1 cellular context compared by ENCODE assay signal in the genomic region with DNA sequence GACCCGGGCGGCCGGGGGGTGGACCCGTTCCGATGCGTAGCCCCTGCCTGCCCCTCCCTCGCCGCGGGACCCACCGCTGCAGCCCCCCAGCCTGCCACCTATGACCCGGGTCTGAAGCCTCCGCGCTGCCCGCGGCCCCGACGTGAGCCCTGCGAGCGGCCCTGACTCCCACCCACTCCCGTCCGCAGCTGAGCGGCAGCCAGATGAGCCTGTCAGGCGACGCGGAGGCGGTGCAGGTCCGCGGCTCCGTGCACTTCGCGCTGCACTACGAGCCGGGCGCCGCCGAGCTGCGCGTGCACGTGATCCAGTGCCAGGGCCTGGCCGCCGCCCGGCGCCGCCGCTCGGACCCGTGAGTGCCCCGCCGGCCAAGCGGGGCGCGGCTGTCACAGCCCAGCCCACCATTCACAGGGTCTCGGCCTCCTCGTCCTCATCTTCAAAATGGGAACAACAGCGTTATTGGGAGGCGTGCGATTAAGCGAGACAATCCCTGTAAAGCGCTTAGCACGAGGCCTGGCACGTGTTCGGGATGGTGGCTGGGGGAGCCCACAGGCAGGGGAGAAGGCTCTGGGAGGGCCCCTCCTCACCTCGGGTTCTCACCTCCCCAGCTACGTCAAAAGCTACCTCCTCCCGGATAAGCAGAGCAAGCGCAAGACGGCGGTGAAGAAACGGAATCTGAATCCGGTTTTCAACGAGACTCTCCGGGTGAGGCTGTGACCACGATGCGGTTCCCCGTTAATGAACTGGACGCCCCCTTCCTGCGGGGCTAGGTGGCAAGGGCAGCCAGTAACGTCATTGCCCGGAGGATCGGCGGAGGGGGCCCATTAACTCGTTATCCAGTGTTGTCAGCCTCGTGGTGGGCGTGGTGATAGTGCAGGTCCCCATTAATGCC.
TF ChIP-seq lines count a peak whose summit lies in the region.

No MANE protein-coding gene starts in this region.

TF ChIP-seq in SK-N-SH treated with all-trans-retinoic acid at 6 μM for 48 hours, 23 proteins besides CTCF, POLR2A, EP300 and RAD21 (continued from another document):
- TF ChIP-seq, protein P1, sequence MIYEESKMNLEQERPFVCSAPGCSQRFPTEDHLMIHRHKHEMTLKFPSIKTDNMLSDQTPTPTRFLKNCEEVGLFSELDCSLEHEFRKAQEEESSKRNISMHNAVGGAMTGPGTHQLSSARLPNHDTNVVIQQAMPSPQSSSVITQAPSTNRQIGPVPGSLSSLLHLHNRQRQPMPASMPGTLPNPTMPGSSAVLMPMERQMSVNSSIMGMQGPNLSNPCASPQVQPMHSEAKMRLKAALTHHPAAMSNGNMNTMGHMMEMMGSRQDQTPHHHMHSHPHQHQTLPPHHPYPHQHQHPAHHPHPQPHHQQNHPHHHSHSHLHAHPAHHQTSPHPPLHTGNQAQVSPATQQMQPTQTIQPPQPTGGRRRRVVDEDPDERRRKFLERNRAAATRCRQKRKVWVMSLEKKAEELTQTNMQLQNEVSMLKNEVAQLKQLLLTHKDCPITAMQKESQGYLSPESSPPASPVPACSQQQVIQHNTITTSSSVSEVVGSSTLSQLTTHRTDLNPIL (CRISPR knock-in tag; IDR thresholded peaks at IDR 0.05; ENCODE audit: low read depth) = no peak
- TF ChIP-seq TOX (CRISPR knock-in tag; IDR thresholded peaks at IDR 0.05; ENCODE audit: borderline replicate concordance) (no peak), ARNTL (CRISPR knock-in tag; IDR thresholded peaks at IDR 0.05; ENCODE audit: borderline replicate concordance, low read depth) (no peak), ISL1 (CRISPR knock-in tag; IDR thresholded peaks at IDR 0.05) (no peak)
- TF ChIP-seq, protein P2, sequence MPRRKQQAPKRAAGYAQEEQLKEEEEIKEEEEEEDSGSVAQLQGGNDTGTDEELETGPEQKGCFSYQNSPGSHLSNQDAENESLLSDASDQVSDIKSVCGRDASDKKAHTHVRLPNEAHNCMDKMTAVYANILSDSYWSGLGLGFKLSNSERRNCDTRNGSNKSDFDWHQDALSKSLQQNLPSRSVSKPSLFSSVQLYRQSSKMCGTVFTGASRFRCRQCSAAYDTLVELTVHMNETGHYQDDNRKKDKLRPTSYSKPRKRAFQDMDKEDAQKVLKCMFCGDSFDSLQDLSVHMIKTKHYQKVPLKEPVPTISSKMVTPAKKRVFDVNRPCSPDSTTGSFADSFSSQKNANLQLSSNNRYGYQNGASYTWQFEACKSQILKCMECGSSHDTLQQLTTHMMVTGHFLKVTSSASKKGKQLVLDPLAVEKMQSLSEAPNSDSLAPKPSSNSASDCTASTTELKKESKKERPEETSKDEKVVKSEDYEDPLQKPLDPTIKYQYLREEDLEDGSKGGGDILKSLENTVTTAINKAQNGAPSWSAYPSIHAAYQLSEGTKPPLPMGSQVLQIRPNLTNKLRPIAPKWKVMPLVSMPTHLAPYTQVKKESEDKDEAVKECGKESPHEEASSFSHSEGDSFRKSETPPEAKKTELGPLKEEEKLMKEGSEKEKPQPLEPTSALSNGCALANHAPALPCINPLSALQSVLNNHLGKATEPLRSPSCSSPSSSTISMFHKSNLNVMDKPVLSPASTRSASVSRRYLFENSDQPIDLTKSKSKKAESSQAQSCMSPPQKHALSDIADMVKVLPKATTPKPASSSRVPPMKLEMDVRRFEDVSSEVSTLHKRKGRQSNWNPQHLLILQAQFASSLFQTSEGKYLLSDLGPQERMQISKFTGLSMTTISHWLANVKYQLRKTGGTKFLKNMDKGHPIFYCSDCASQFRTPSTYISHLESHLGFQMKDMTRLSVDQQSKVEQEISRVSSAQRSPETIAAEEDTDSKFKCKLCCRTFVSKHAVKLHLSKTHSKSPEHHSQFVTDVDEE (CRISPR knock-in tag; IDR thresholded peaks at IDR 0.05) = no peak
- TF ChIP-seq, protein P3, sequence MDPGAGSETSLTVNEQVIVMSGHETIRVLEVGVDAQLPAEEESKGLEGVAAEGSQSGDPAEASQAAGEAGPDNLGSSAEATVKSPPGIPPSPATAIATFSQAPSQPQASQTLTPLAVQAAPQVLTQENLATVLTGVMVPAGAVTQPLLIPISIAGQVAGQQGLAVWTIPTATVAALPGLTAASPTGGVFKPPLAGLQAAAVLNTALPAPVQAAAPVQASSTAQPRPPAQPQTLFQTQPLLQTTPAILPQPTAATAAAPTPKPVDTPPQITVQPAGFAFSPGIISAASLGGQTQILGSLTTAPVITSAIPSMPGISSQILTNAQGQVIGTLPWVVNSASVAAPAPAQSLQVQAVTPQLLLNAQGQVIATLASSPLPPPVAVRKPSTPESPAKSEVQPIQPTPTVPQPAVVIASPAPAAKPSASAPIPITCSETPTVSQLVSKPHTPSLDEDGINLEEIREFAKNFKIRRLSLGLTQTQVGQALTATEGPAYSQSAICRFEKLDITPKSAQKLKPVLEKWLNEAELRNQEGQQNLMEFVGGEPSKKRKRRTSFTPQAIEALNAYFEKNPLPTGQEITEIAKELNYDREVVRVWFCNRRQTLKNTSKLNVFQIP (CRISPR knock-in tag; IDR thresholded peaks at IDR 0.05; ENCODE audit: borderline replicate concordance, low read depth) = no peak
